ENCODE assay signal across 8 cellular contexts in genomic region chr6:52577022-52577777, GRCh38. TPM values are rescaled to one million over a fixed set of nuclear protein-coding genes. Genes with fewer than 3 reads are reported as not detected.
DNase-seq lines count a peak whose midpoint lies in the region; ATAC-seq and TF ChIP-seq lines count a peak whose summit lies in the region.

Gene TRAM2, minus strand, starts transcription at chr6:52577060. Its CDS starts 145 bp downstream, at chr6:52576915.

- TF ChIP-seq CTCF in Calu3 (IDR thresholded peaks at IDR 0.05; ENCODE audit: unreplicated experiment) (no peak), nephron (IDR thresholded peaks at IDR 0.05; ENCODE audit: unreplicated experiment in 3 of 3) (peak in 1 of 3 experiments; percentile 13)

- no TSS peak for BruUV-seq in Calu3 (replicated peaks; lab: Mats Ljungman, UMichigan)

- CTCF ChIA-PET in Calu3 (lab: Charles Lee) = interaction anchor here (0.5 to 1.3 kb wide), 3 partner anchors 11 to 74 kb away, joined by 3 to 11 read pairs (median 3); no protein-coding TSS in a partner anchor

- intact Hi-C loops in Calu3 (cut with micrococcal nuclease; ENCODE audit: unreplicated experiment) = loop anchor here (5.0 kb wide), 1 partner anchor 160 kb away; no protein-coding TSS in a partner anchor

- DNase-seq in Calu3 = peak; percentile 89
- peak; percentile 75 for DNase-seq in HS-27A (ENCODE audit: low read depth)
- peak; percentile 75 for DNase-seq in RKO (ENCODE audit: low spot score)
- peak; percentile 74 for DNase-seq in fibroblast of peridontal ligament (ENCODE audit: extremely low read depth)
- peak; percentile 75 for DNase-seq in stimulated activated naive CD8-positive, alpha-beta T cell treated with anti-CD3 and anti-CD28 coated beads, Interleukin-15, Interleukin-2, amounts not matched to agents 100 U/mL and 50 U/mL, for 24 hours

- H3K4me1 Mint-ChIP-seq in Calu3 (ENCODE audit: low read depth, unreplicated experiment) (peaks cover 36% of the 10 kb centered on the region), nephron (peaks cover 46% of the 10 kb centered on the region)
- H3K4me1 Mint-ChIP-seq in activated T-helper 17 cell treated with anti-CD3 and anti-CD28 coated beads, Interleukin-2, amount 50 U/mL, for 72 hours = peaks cover 22% of the 10 kb centered on the region

- H3K27me3 Mint-ChIP-seq in Calu3 (ENCODE audit: unreplicated experiment) (no peaks in the 10 kb centered on the region), nephron (ENCODE audit: low read depth) (no peaks in the 10 kb centered on the region)
- H3K27me3 Mint-ChIP-seq in activated T-helper 17 cell treated with anti-CD3 and anti-CD28 coated beads, Interleukin-2, amount 50 U/mL, for 72 hours = no peaks in the 10 kb centered on the region

- H3K27ac Mint-ChIP-seq in Calu3 (ENCODE audit: unreplicated experiment) (peak within 1 kb of the TSS; percentile 40), nephron (peak within 1 kb of the TSS; percentile 95 to 98 (median 95))
- H3K27ac Mint-ChIP-seq in activated T-helper 17 cell treated with anti-CD3 and anti-CD28 coated beads, Interleukin-2, amount 50 U/mL, for 72 hours = peak within 1 kb of the TSS; percentile 56

- H3K36me3 Mint-ChIP-seq in Calu3 (ENCODE audit: insufficient read depth, unreplicated experiment) (peaks cover 17% of the 10 kb centered on the region), nephron (ENCODE audit: low read depth) (peaks cover 19% of the 10 kb centered on the region)
- H3K36me3 Mint-ChIP-seq in activated T-helper 17 cell treated with anti-CD3 and anti-CD28 coated beads, Interleukin-2, amount 50 U/mL, for 72 hours (ENCODE audit: low read depth) = no peaks in the 10 kb centered on the region

- ATAC-seq in GM19468 (IDR thresholded peaks at IDR 0.05; ENCODE audit: extremely low read depth, unreplicated experiment) = peak; percentile 40
- peak; percentile 60 for ATAC-seq in activated T-helper 17 cell treated with anti-CD3 and anti-CD28 coated beads, Interleukin-2, amount 50 U/mL, for 72 hours (replicated peaks)
- peak; percentile 63 for ATAC-seq in stimulated activated naive CD8-positive, alpha-beta T cell treated with anti-CD3 and anti-CD28 coated beads, Interleukin-15, Interleukin-2, amounts not matched to agents 100 U/mL and 50 U/mL, for 24 hours

- H3K4me3 Mint-ChIP-seq in Calu3 (ENCODE audit: low read depth, unreplicated experiment) = peak within 1 kb of the TSS; percentile 67
- H3K4me3 Mint-ChIP-seq in activated T-helper 17 cell treated with anti-CD3 and anti-CD28 coated beads, Interleukin-2, amount 50 U/mL, for 72 hours = peak within 1 kb of the TSS; percentile 65
- H3K4me3 Mint-ChIP-seq in nephron = peak within 1 kb of the TSS; percentile 91 to 94 (median 93)

- H3K9me3 Mint-ChIP-seq in Calu3 (ENCODE audit: low read depth, unreplicated experiment) (no peaks in the 10 kb centered on the region), nephron (no peaks in the 10 kb centered on the region)
- H3K9me3 Mint-ChIP-seq in activated T-helper 17 cell treated with anti-CD3 and anti-CD28 coated beads, Interleukin-2, amount 50 U/mL, for 72 hours = no peaks in the 10 kb centered on the region

RNA-seq across cellular contexts. Expression of gene TRAM2, which starts in this region (rescaled TPM):
- 10.7 and 12.8 TPM in 2 replicates for total RNA-seq in Calu3 (2022)
- total RNA-seq in activated T-helper 17 cell treated with anti-CD3 and anti-CD28 coated beads, Interleukin-2, amount 50 U/mL, for 72 hours = 1 to 10 TPM; 1.7 to 5.4 TPM

Comparison
In these comparisons a context has a peak if more than half of its experiments do, and no peak if none do; other contexts are left out.
1. Peak in every context shown above with its lines: DNase-seq and ATAC-seq.
2. H3K27ac Mint-ChIP-seq: peak in every context shown above with its lines; median percentile 95 in nephron; 56 in activated T-helper 17 cell treated with anti-CD3 and anti-CD28 coated beads, Interleukin-2, amount 50 U/mL, for 72 hours; 40 in Calu3.